ENCODE assay signal across 8 cellular contexts in the genomic region with DNA sequence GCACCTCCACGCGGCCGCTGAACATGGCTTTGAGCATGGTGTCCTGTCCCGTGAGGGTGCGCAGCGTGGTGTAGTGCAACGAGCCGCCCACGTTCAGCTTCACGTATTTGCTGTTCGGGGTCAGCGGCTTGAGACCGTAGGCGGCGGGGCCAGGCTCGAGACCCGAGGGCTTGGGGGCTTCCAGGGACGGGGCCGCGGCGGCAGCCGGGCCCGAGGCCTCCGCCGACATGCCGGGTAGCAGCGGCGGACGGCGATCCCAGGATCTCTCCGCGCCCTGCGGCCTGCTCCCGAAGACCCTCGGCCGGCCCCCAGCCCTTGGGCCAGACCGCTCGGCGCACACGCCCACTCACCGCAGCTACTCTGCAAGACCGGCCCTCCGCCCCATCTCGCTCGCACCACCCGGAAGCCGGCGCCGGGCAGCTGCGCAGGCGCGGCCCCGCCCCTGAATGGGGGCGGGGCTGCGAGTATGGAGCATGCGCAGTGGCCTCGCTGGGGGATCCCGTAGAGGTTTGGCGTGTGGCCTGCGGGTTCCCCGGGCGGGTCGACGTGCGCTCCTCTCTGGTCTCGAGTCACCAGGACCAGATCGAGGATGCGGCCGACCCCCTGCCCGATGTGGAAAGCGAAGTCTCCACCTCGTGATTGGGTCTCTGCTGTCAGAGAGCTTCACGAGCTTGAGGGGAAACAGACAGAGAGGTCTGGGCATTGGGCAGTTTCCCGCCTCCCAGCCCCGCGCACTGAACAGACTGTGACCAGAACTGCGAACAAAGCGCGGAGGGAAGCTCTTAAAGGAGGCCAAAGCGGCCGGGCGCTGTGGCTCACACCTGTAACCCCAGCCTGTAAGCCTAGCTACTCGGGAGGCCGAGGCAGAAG. TPM values are rescaled to one million over a fixed set of nuclear protein-coding genes. Genes with fewer than 3 reads are reported as not detected.
A peak's percentile ranks its signal among the peaks of the same experiment; 100 is the strongest.
DNase-seq lines count a peak whose midpoint lies in the region; FAIRE-seq and TF ChIP-seq lines count a peak whose summit lies in the region.

A gene with protein sequence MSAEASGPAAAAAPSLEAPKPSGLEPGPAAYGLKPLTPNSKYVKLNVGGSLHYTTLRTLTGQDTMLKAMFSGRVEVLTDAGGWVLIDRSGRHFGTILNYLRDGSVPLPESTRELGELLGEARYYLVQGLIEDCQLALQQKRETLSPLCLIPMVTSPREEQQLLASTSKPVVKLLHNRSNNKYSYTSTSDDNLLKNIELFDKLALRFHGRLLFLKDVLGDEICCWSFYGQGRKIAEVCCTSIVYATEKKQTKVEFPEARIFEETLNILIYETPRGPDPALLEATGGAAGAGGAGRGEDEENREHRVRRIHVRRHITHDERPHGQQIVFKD (minus strand): TSS at position 422 of the 870 bp plus-strand sequence. CDS start 193 bp downstream, at position 229.

- H4K20me1 ChIP-seq in H9 (ENCODE audit: control insufficient read depth, insufficient read depth, insufficient read length), result no peaks in the 10 kb centered on the region

- H3K36me3 ChIP-seq in ES-I3 (ENCODE audit: insufficient read depth, low read length) (peaks cover under 1% of the 10 kb centered on the region; the same call in 1 of the 2 replicates), MG63 (peaks cover 19% of the 10 kb centered on the region), SJSA1 (peaks cover 16% of the 10 kb centered on the region; the same call in 1 of the 2 replicates), neuronal stem cell (replicated peaks in 1 of 2; ENCODE audit: control insufficient read depth in 2 of 2, insufficient read depth in 2 of 2, low read length in 2 of 2) (peaks cover 6 to 21% of the 10 kb centered on the region in 2 donors)

- H3K23me2 ChIP-seq in H9 (ENCODE audit: insufficient read length, low read depth, low read length, poor library complexity, severe bottlenecking), result peaks cover 20% of the 10 kb centered on the region

- peak within 1 kb of the TSS; percentile 74 for H3K9ac ChIP-seq in ES-I3 (ENCODE audit: low read depth, low read length)
- peak within 1 kb of the TSS; percentile 91 for H3K9ac ChIP-seq in H9 (ENCODE audit: extremely low read depth, insufficient read length, low read length)
- peak within 1 kb of the TSS; percentile 99 for H3K9ac ChIP-seq in neuronal stem cell (ENCODE audit: low read depth, low read length, poor library complexity)

- peak within 1 kb of the TSS; percentile 56 for H4K5ac ChIP-seq in H9 (ENCODE audit: insufficient read length, low read depth, low read length)

- H3K4me1 ChIP-seq in ES-I3 (ENCODE audit: insufficient read depth, low read length) (peaks cover 5% of the 10 kb centered on the region; the same call in 1 of the 2 replicates), H9 (ENCODE audit: insufficient read depth, low read length) (peaks cover 8% of the 10 kb centered on the region; the same call in 1 of the 2 replicates), SJSA1 (replicated peaks) (peaks cover 22% of the 10 kb centered on the region), neuronal stem cell (ENCODE audit: control insufficient read depth in 2 of 2, insufficient read depth in 1 of 2, low read depth in 1 of 2, low read length in 2 of 2) (peaks cover 5 to 14% of the 10 kb centered on the region in 2 donors)

- H3K79me1 ChIP-seq in H9 (ENCODE audit: insufficient read depth, low read depth, low read length, poor library complexity, severe bottlenecking) (no peaks in the 10 kb centered on the region), neuronal stem cell (ENCODE audit: low read depth, low read length) (peaks cover 10% of the 10 kb centered on the region)

- peak within 1 kb of the TSS; percentile 89 to 96 for H3K4me3 Mint-ChIP-seq in H9

- H3K9me3 Mint-ChIP-seq in H9, result no peaks in the 10 kb centered on the region

- H2AFZ ChIP-seq in H9 (ENCODE audit: low read length) (peak within 1 kb of the TSS; percentile 9), neuronal stem cell (ENCODE audit: low read length) (peak within 1 kb of the TSS; percentile 93)

- peak within 1 kb of the TSS; percentile 92 for H3K18ac ChIP-seq in H9 (ENCODE audit: insufficient read length, low read depth, low read length)
- H3K18ac ChIP-seq in neuronal stem cell (ENCODE audit: low read length), result peak within 1 kb of the TSS; percentile 99

- no peak for TF ChIP-seq CTCF in H9 (conservative IDR thresholded peaks at IDR 0.05)

- no peak within 1 kb of the TSS for H2BK12ac ChIP-seq in H9 (ENCODE audit: insufficient read length, low read depth, low read length)
- H2BK12ac ChIP-seq in neuronal stem cell (ENCODE audit: low read length), result no peak within 1 kb of the TSS

- no peak within 1 kb of the TSS for H2BK20ac ChIP-seq in H9 (ENCODE audit: low read depth, low read length, poor library complexity, severe bottlenecking)

- H4K91ac ChIP-seq in H9 (ENCODE audit: insufficient read length, low read depth, low read length), result no peak within 1 kb of the TSS
- no peak within 1 kb of the TSS for H4K91ac ChIP-seq in neuronal stem cell (ENCODE audit: low read depth, low read length, poor library complexity)

- no peak for FAIRE-seq in frontal cortex (lab: Jason Lieb, UNC)

- WGBS in H9 (ENCODE audit: extremely low coverage, insufficient read length, low lambda C conversion rate), result no CpG with 5 or more reads among the region's 84 CpGs
- no CpG with 5 or more reads among the region's 84 CpGs for WGBS in neuronal stem cell (ENCODE audit: extremely low coverage in 2 of 2, insufficient read length in 2 of 2, insufficient replicate concordance in 1 of 2), 2 donors

- H3K27ac ChIP-seq in H9 (ENCODE audit: insufficient read length, low read depth, low read length) (no peak within 1 kb of the TSS), SJSA1 (peak within 1 kb of the TSS; percentile 71), neuronal stem cell (replicated peaks; ENCODE audit: low read length) (peak within 1 kb of the TSS; percentile 82), substantia nigra (ENCODE audit: low read depth, low read length, poor library complexity, severe bottlenecking) (peak within 1 kb of the TSS; percentile 92)

- H2BK15ac ChIP-seq in H9 (ENCODE audit: low read depth, low read length), result no peak within 1 kb of the TSS
- H2BK15ac ChIP-seq in neuronal stem cell (ENCODE audit: low read length), result peak within 1 kb of the TSS; percentile 45

- no peaks in the 10 kb centered on the region for H3K27me3 ChIP-seq in H9 (ENCODE audit: insufficient read depth, low read length)
- H3K27me3 ChIP-seq in MG63, result no peaks in the 10 kb centered on the region
- no peaks in the 10 kb centered on the region for H3K27me3 ChIP-seq in SJSA1 (replicated peaks)
- H3K27me3 ChIP-seq in neuronal stem cell (ENCODE audit: control insufficient read depth in 3 of 3, insufficient read depth in 3 of 3, low read depth in 1 of 3, low read length in 3 of 3), result no peaks in the 10 kb centered on the region

- H3K9me3 ChIP-seq in ES-I3 (ENCODE audit: control insufficient read depth, insufficient read depth, low read length) (no peaks in the 10 kb centered on the region), H9 (ENCODE audit: control insufficient read depth, low read depth, low read length) (no peaks in the 10 kb centered on the region), MG63 (no peaks in the 10 kb centered on the region), SJSA1 (replicated peaks) (no peaks in the 10 kb centered on the region), neuronal stem cell (replicated peaks in 1 of 2; ENCODE audit: control insufficient read depth in 2 of 2, insufficient read depth in 1 of 2, low read depth in 1 of 2, low read length in 2 of 2) (no peaks in the 10 kb centered on the region)

- peaks cover 2 to 18% (median 12%) of the 10 kb centered on the region in 3 experiments; a peak in 6 of 7 replicates for H3K36me3 Mint-ChIP-seq in H9 (ENCODE audit: insufficient read depth in 1 of 3, low read depth in 3 of 3)

- peak within 1 kb of the TSS; percentile 30 for H4K8ac ChIP-seq in H9 (replicated peaks; ENCODE audit: insufficient read length, low read depth, low read length)
- no peak within 1 kb of the TSS for H4K8ac ChIP-seq in neuronal stem cell (ENCODE audit: low read depth, low read length)

- peak; percentile 93 for DNase-seq in H9
- peak; percentile 85 for DNase-seq in MG63
- peak; percentile 85 to 97 for DNase-seq in SJSA1 (ENCODE audit: low read depth in 1 of 2, low spot score in 2 of 2)
- DNase-seq in activated naive CD4-positive, alpha-beta T cell (lab: John Stamatoyannopoulos, UW), result peak; percentile 79 to 87 (median 84)
- peak; percentile 97 to 99 for DNase-seq in frontal cortex (ENCODE audit: low spot score in 2 of 2)
- DNase-seq in neuronal stem cell (ENCODE audit: low spot score), result peak; percentile 96
- DNase-seq in substantia nigra (lab: John Stamatoyannopoulos, UW), result peak; percentile 25 to 96 (median 84)

- H3K4ac ChIP-seq in H9 (ENCODE audit: low read depth, low read length), result no peak within 1 kb of the TSS; the same call in 1 of the 2 replicates
- H3K4ac ChIP-seq in neuronal stem cell (ENCODE audit: low read length), result peak within 1 kb of the TSS; percentile 89

- H3K56ac ChIP-seq in H9 (ENCODE audit: insufficient read length, low read depth, low read length), result no peak within 1 kb of the TSS

- H3K14ac ChIP-seq in H9 (ENCODE audit: insufficient read depth, low read length) (peak within 1 kb of the TSS; percentile 92), neuronal stem cell (ENCODE audit: low read length) (peak within 1 kb of the TSS; percentile 71)

- H2BK120ac ChIP-seq in H9 (ENCODE audit: low read depth, low read length, poor library complexity, severe bottlenecking) (peak within 1 kb of the TSS; percentile 51), neuronal stem cell (ENCODE audit: low read depth, low read length) (peak within 1 kb of the TSS; percentile 42)

- H3K4me2 ChIP-seq in H9 (ENCODE audit: insufficient read depth, insufficient read length, low read length) (peak within 1 kb of the TSS; percentile 90), neuronal stem cell (ENCODE audit: insufficient read depth, low read length, poor library complexity, severe bottlenecking) (peak within 1 kb of the TSS; percentile 83)

- H3K23ac ChIP-seq in H9 (ENCODE audit: insufficient read length, low read depth, low read length), result no peak within 1 kb of the TSS
- H3K23ac ChIP-seq in neuronal stem cell (ENCODE audit: low read depth, low read length, poor library complexity), result peak within 1 kb of the TSS; percentile 100

- H3T11ph ChIP-seq in H9 (ENCODE audit: low read length), result no peak within 1 kb of the TSS

- H2BK5ac ChIP-seq in H9 (ENCODE audit: insufficient read length, low read length), result no peak within 1 kb of the TSS
- H2BK5ac ChIP-seq in neuronal stem cell (ENCODE audit: low read length), result peak within 1 kb of the TSS; percentile 83

- H3K27ac Mint-ChIP-seq in H9, result peak within 1 kb of the TSS; percentile 93 to 98 (median 98); a peak in 4 of 7 replicates

- no peaks in the 10 kb centered on the region for H3K79me2 ChIP-seq in H9 (ENCODE audit: insufficient read depth, low read length)

- H3K4me3 ChIP-seq in MG63 (peak within 1 kb of the TSS; percentile 78), SJSA1 (peak within 1 kb of the TSS; percentile 94), neuronal stem cell (ENCODE audit: low read length in 2 of 2) (peak within 1 kb of the TSS; percentile 69 to 90)

- H3K27me3 Mint-ChIP-seq in H9 (ENCODE audit: low read depth), result no peaks in the 10 kb centered on the region

- peaks cover 21 to 30% of the 10 kb centered on the region in 2 experiments for H3K4me1 Mint-ChIP-seq in H9

- H2AK5ac ChIP-seq in H9 (ENCODE audit: insufficient read length, low read length), result peak within 1 kb of the TSS; percentile 44
- H2AK5ac ChIP-seq in neuronal stem cell (ENCODE audit: low read depth, low read length), result peak within 1 kb of the TSS; percentile 93

RNA-seq across cellular contexts. Expression of the gene that starts here (rescaled TPM):
- total RNA-seq in H9 (2021) (16.8 and 18.3 TPM in 2 replicates), frontal cortex (18.3 TPM)
- total RNA-seq in MG63 (2014; rRNA removed; shearing (Covaris generic); ENCODE audit: low replicate concordance), result 5.1 and 7.6 TPM in 2 replicates
- total RNA-seq in SJSA1 (2014; rRNA removed; shearing (Covaris generic)), result 10.2 and 43.8 TPM in 2 replicates
- 14.0 TPM for polyA plus RNA-seq in neuronal stem cell (2013, experiment 1 of 2)
- polyA plus RNA-seq in neuronal stem cell (2013, experiment 2 of 2), result 13.4 TPM
